In genomic region chr18:79944126-79944731, GRCh38 we compare ENCODE assay signal across 8 cellular contexts. TPM values are rescaled to one million over a fixed set of nuclear protein-coding genes. Genes with fewer than 3 reads are reported as not detected.
DNase-seq lines count a peak whose midpoint lies in the region; ATAC-seq, FAIRE-seq and TF ChIP-seq lines count a peak whose summit lies in the region.

No MANE protein-coding gene starts in this region.

- CTCF ChIA-PET in HCT116 (lab: Charles Lee), result no interaction called here

- DNase-seq in DMS 273 (lab: John Stamatoyannopoulos, UW; ENCODE audit: unreplicated experiment) (peak; percentile 86), HCT116 (ENCODE audit: low read depth, low spot score) (no peak), WERI-Rb-1 (peak; percentile 23), mesenteric fat pad (ENCODE audit: low spot score) (peak; percentile 71), NCI-H526 treated with DMSO at 0.1 percent for 48 hours (lab: John Stamatoyannopoulos, UW) (no peak), kidney (no peak), NK-92 (lab: John Stamatoyannopoulos, UW; ENCODE audit: unreplicated experiment) (no peak)
- no peak for DNase-seq in stimulated activated naive CD4-positive, alpha-beta T cell (lab: John Stamatoyannopoulos, UW)

- no peak for TF ChIP-seq RAD21 in HCT116 (IDR thresholded peaks at IDR 0.05; ENCODE audit: low read depth)

- TF ChIP-seq POLR2A in HCT116 (IDR thresholded peaks at IDR 0.05; ENCODE audit: borderline replicate concordance, extremely low read depth, insufficient read depth, insufficient read length), result no peak

- H3K4me3 ChIP-seq in HCT116 (replicated peaks in 1 of 2; ENCODE audit: low read depth in 1 of 2, low read length in 2 of 2) (no peak overlapping the region), WERI-Rb-1 (ENCODE audit: low read depth, low read length) (no peak overlapping the region), kidney (ENCODE audit: low read length in 2 of 2) (no peak overlapping the region)

- H3K4me2 ChIP-seq in HCT116 (ENCODE audit: low read length), result no peak overlapping the region

- no peaks in the 10 kb centered on the region for H3K9me2 ChIP-seq in HCT116 (ENCODE audit: insufficient read depth)

- H3K9me3 ChIP-seq in HCT116 (ENCODE audit: control insufficient read depth in 1 of 2, insufficient read depth in 1 of 2, low read depth in 1 of 2, low read length in 2 of 2) (no peaks in the 10 kb centered on the region), WERI-Rb-1 (ENCODE audit: severe bottlenecking) (no peaks in the 10 kb centered on the region), kidney (ENCODE audit: control insufficient read depth in 1 of 2, low read length in 2 of 2) (no peaks in the 10 kb centered on the region)

- peaks cover 13 to 30% of the 10 kb centered on the region in 2 experiments; a peak in 3 of 4 replicates for H3K36me3 ChIP-seq in HCT116 (ENCODE audit: control insufficient read depth in 1 of 2, insufficient read depth in 2 of 2, low read length in 2 of 2)
- peaks cover 74% of the 10 kb centered on the region for H3K36me3 ChIP-seq in WERI-Rb-1
- H3K36me3 ChIP-seq in kidney (ENCODE audit: control insufficient read depth in 1 of 2, insufficient read depth in 2 of 2, low read length in 2 of 2), result peaks cover 8 to 26% of the 10 kb centered on the region in 2 donors

- TF ChIP-seq CTCF in HCT116 (IDR thresholded peaks at IDR 0.05 in 2 of 3, conservative IDR thresholded peaks at IDR 0.05 in 1 of 3; ENCODE audit: borderline replicate concordance in 1 of 3, insufficient read depth in 1 of 3, low read depth in 2 of 3, low read length in 2 of 3) (no peak), WERI-Rb-1 (IDR thresholded peaks at IDR 0.05; ENCODE audit: low read depth, low read length) (no peak), kidney (IDR thresholded peaks at IDR 0.05; ENCODE audit: borderline replicate concordance, extremely low read depth, insufficient read depth) (no peak)

- H3K27me3 ChIP-seq in HCT116 (ENCODE audit: insufficient read depth, low read length) (no peaks in the 10 kb centered on the region), WERI-Rb-1 (ENCODE audit: insufficient read depth, low read depth, severe bottlenecking) (no peaks in the 10 kb centered on the region)

- H3K9ac ChIP-seq in HCT116 (ENCODE audit: low read length) (no peak overlapping the region), kidney (ENCODE audit: low read length in 2 of 2) (no peak overlapping the region)

- RAD21 ChIA-PET in HCT116 (lab: Charles Lee; ENCODE audit: low non-redundant PET in 1 of 2, low total read pairs in 2 of 2, uncharacterized antibody in 2 of 2, unreplicated experiment in 2 of 2), result no interaction called here

- peaks cover 88% of the 10 kb centered on the region for H3K79me2 ChIP-seq in HCT116 (ENCODE audit: insufficient read depth, low read length)

- H4K20me1 ChIP-seq in HCT116 (ENCODE audit: insufficient read depth), result no peaks in the 10 kb centered on the region

- no peak overlapping the region for H2AFZ ChIP-seq in HCT116 (ENCODE audit: low read depth, low read length, poor library complexity, severe bottlenecking)

- BruUV-seq in HCT116 (replicated peaks; lab: Mats Ljungman, UMichigan), result no TSS peak

- POLR2A ChIA-PET in HCT116 (lab: Charles Lee), result no interaction called here

- no peak overlapping the region for H3K27ac ChIP-seq in HCT116 (ENCODE audit: low read depth, low read length)
- no peak overlapping the region for H3K27ac ChIP-seq in WERI-Rb-1
- no peak overlapping the region for H3K27ac ChIP-seq in kidney (ENCODE audit: low read depth in 2 of 2, low read length in 2 of 2)

- FAIRE-seq in kidney (lab: Jason Lieb, UNC), result no peak

- no peaks in the 10 kb centered on the region for H3K4me1 ChIP-seq in HCT116 (ENCODE audit: control insufficient read depth in 1 of 2, insufficient read depth in 2 of 2, low read length in 2 of 2)
- H3K4me1 ChIP-seq in kidney (ENCODE audit: control insufficient read depth in 1 of 2, insufficient read depth in 1 of 2, low read depth in 1 of 2, low read length in 2 of 2), result peaks cover 33 to 56% of the 10 kb centered on the region in 2 donors

- intact Hi-C loops in HCT116 (cut with micrococcal nuclease) (no loop called here), kidney (cut with DNase I) (no loop called here)

- ATAC-seq in HCT116, result peak; percentile 29; the same call in 1 of the 2 replicates

TF ChIP-seq in HCT116, 20 proteins besides CTCF, POLR2A, EP300 and RAD21:
- TF ChIP-seq, protein P1, sequence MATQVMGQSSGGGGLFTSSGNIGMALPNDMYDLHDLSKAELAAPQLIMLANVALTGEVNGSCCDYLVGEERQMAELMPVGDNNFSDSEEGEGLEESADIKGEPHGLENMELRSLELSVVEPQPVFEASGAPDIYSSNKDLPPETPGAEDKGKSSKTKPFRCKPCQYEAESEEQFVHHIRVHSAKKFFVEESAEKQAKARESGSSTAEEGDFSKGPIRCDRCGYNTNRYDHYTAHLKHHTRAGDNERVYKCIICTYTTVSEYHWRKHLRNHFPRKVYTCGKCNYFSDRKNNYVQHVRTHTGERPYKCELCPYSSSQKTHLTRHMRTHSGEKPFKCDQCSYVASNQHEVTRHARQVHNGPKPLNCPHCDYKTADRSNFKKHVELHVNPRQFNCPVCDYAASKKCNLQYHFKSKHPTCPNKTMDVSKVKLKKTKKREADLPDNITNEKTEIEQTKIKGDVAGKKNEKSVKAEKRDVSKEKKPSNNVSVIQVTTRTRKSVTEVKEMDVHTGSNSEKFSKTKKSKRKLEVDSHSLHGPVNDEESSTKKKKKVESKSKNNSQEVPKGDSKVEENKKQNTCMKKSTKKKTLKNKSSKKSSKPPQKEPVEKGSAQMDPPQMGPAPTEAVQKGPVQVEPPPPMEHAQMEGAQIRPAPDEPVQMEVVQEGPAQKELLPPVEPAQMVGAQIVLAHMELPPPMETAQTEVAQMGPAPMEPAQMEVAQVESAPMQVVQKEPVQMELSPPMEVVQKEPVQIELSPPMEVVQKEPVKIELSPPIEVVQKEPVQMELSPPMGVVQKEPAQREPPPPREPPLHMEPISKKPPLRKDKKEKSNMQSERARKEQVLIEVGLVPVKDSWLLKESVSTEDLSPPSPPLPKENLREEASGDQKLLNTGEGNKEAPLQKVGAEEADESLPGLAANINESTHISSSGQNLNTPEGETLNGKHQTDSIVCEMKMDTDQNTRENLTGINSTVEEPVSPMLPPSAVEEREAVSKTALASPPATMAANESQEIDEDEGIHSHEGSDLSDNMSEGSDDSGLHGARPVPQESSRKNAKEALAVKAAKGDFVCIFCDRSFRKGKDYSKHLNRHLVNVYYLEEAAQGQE (IDR thresholded peaks at IDR 0.05; ENCODE audit: low read depth), result no peak
- TF ChIP-seq SRF (IDR thresholded peaks at IDR 0.05; ENCODE audit: low read depth) (no peak), SIN3A (IDR thresholded peaks at IDR 0.05; ENCODE audit: low read depth) (no peak), POLR2AphosphoS5 (IDR thresholded peaks at IDR 0.05; ENCODE audit: low read depth, low read length) (no peak), SP1 (IDR thresholded peaks at IDR 0.05; ENCODE audit: low read depth) (no peak), ZNF274 (IDR thresholded peaks at IDR 0.05; ENCODE audit: low read depth, low read length) (no peak), ELF1 (IDR thresholded peaks at IDR 0.05; ENCODE audit: borderline replicate concordance, low read depth) (no peak), EZH2 (IDR thresholded peaks at IDR 0.05) (no peak), TCF7L2 (IDR thresholded peaks at IDR 0.05; ENCODE audit: borderline replicate concordance, extremely low read depth, insufficient read depth, insufficient read length) (no peak), FOSL1 (IDR thresholded peaks at IDR 0.05; ENCODE audit: low read depth) (no peak), EGR1 (IDR thresholded peaks at IDR 0.05; ENCODE audit: low read depth) (no peak), MAX (IDR thresholded peaks at IDR 0.05) (no peak), EZH2phosphoT487 (IDR thresholded peaks at IDR 0.05; ENCODE audit: borderline replicate concordance) (no peak), YY1 (IDR thresholded peaks at IDR 0.05; ENCODE audit: extremely low read depth, insufficient replicate concordance, low read depth, low read length) (no peak), CBX3 (IDR thresholded peaks at IDR 0.05; ENCODE audit: low read depth) (no peak)

RNA-seq across cellular contexts. Expression of gene SLC66A2, which starts 7.2 kb away (rescaled TPM):
- total RNA-seq in HCT116 (2021; ENCODE audit: unreplicated experiment) (44.9 TPM), mesenteric fat pad (85.9 TPM), kidney (45.5 TPM)
- polyA plus RNA-seq in HCT116 (2012), result 41.0 and 45.2 TPM in 2 replicates
- 41.9 TPM for polyA plus RNA-seq in kidney (ENCODE audit: insufficient read depth, low read depth, low replicate concordance)

RNA-seq across cellular contexts. Expression of gene HSBP1L1, which starts 20.2 kb away (rescaled TPM):
- 41.4 TPM for total RNA-seq in HCT116 (2021; ENCODE audit: unreplicated experiment)
- 26.9 and 30.7 TPM in 2 replicates for polyA plus RNA-seq in HCT116 (2012)
- 18.8 TPM for total RNA-seq in mesenteric fat pad
- 26.0 TPM for total RNA-seq in kidney
- polyA plus RNA-seq in kidney (ENCODE audit: insufficient read depth, low read depth, low replicate concordance), result 43.6 TPM

RNA-seq across cellular contexts. Expression of gene TXNL4A, which starts 44.1 kb away (rescaled TPM):
- total RNA-seq in HCT116 (2021; ENCODE audit: unreplicated experiment) (178 TPM), mesenteric fat pad (107 TPM), kidney (76.7 TPM)
- polyA plus RNA-seq in HCT116 (2012), result 107 and 114 TPM in 2 replicates
- 178 TPM for polyA plus RNA-seq in kidney (ENCODE audit: insufficient read depth, low read depth, low replicate concordance)

Comparison
In these comparisons a context has a peak if more than half of its experiments do, and no peak if none do; other contexts are left out.
1. DNase-seq: peak in DMS 273 (single experiment), WERI-Rb-1 (single experiment) and mesenteric fat pad (single experiment); none in HCT116 (single experiment), NCI-H526 treated with DMSO at 0.1 percent for 48 hours (single experiment), kidney (single experiment), stimulated activated naive CD4-positive, alpha-beta T cell (0 of 6) and NK-92 (single experiment).